ENCODE assay signal across 8 cellular contexts in the genomic region with DNA sequence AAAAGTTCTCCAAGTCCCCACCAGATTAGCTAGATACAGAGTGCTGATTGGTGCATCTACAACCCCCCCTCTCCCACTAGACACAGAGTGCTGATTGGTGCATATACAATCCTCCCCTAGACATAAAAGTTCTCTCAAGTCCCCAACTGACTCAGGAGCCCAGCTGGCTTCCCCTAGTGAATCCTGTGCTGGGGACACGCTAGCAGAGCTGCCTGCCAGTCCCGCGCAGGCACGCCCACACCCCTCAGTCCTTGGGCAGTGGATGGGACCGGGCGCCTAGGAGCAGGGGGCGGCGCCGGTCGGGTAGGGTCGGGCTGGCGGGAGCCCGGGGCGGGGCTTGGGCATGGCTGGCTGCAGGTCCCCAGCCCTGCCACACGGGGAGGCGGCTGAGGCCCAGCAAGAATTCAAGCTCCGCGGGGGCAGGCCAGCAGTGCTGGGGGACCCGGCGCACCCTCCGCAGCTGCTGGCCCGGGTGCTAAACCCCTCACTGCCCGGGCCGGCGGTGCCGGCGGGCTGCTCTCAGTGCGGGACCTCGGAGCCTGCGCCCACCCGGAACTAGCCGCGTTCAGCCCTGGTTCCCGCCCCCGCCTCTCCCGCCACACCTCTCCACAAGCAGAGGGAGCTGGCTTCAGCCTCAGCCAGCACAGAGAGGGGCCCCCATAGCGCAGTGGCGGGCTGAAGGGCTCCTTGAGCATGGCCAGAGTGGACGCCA.
A peak's percentile ranks its signal among the peaks of the same experiment; 100 is the strongest.
DNase-seq lines count a peak whose midpoint lies in the region; ATAC-seq and TF ChIP-seq lines count a peak whose summit lies in the region.

No MANE protein-coding gene starts in this region.

- intact Hi-C loops in activated CD4-positive, alpha-beta T cell treated with anti-CD3 and anti-CD28 coated beads, Interleukin-2, amount 10 ng/mL, durations not matched to agents 24 days and 14 days (cut with micrococcal nuclease), result loop anchor here (1.0 to 2.0 kb wide), 2 partner anchors 26 to 65 kb away; partner anchors contain the start of gene DDHD1

- peaks cover 12% of the 10 kb centered on the region for H3K4me1 Mint-ChIP-seq in activated CD4-positive, alpha-beta T cell treated with anti-CD3 and anti-CD28 coated beads, Interleukin-2, amount 10 ng/mL, durations not matched to agents 24 days and 14 days
- peaks cover 6% of the 10 kb centered on the region for H3K4me1 Mint-ChIP-seq in memory B cell

- H3K36me3 ChIP-seq in BJ (ENCODE audit: control insufficient read depth, insufficient read depth, low read length), result no peaks in the 10 kb centered on the region

- peaks cover 2% of the 10 kb centered on the region; the same call in 1 of the 2 replicates for H3K27me3 ChIP-seq in BJ (ENCODE audit: control insufficient read depth, insufficient read depth, low read length)

- POLR2A ChIA-PET in BJ (lab: Charles Lee), result no interaction called here

- peak overlapping the region; percentile 85 for H3K4me3 Mint-ChIP-seq in activated CD4-positive, alpha-beta T cell treated with anti-CD3 and anti-CD28 coated beads, Interleukin-2, amount 10 ng/mL, durations not matched to agents 24 days and 14 days
- H3K4me3 Mint-ChIP-seq in memory B cell, result peak overlapping the region; percentile 93

- CTCF ChIA-PET in BJ (lab: Yijun Ruan, JAX), result interaction anchor here (0.6 to 1.9 kb wide), 12 partner anchors 12 to 99 kb away, joined by 3 to 7 read pairs (median 4); partner anchors contain the start of gene DDHD1

- ATAC-seq in GM19025 (IDR thresholded peaks at IDR 0.05; ENCODE audit: low read depth, unreplicated experiment) (peak; percentile 98), HG03175 (IDR thresholded peaks at IDR 0.05; ENCODE audit: unreplicated experiment) (peak; percentile 99), memory B cell (ENCODE audit: low read depth) (peak; percentile 95)

- no peaks in the 10 kb centered on the region for H3K9me3 Mint-ChIP-seq in activated CD4-positive, alpha-beta T cell treated with anti-CD3 and anti-CD28 coated beads, Interleukin-2, amount 10 ng/mL, durations not matched to agents 24 days and 14 days
- H3K9me3 Mint-ChIP-seq in memory B cell, result no peaks in the 10 kb centered on the region

- peak overlapping the region; percentile 45 for H3K4me3 ChIP-seq in BJ (ENCODE audit: low read depth, low read length)

- peak; percentile 37; the same call in 1 of the 2 replicates for TF ChIP-seq CTCF in BJ (IDR thresholded peaks at IDR 0.05; ENCODE audit: insufficient read depth, low read depth, low read length)

- DNase-seq in BJ (ENCODE audit: low read depth) (peak; percentile 2), NCI-H446 treated with DMSO at 0.1 percent for 48 hours (lab: John Stamatoyannopoulos, UW) (peak; percentile 47), ecto neural progenitor cell (ENCODE audit: low spot score) (peak; percentile 94), memory B cell (ENCODE audit: low spot score in 2 of 2) (peak; percentile 64 to 74)
- DNase-seq in activated CD4-positive, alpha-beta T cell treated with anti-CD3 and anti-CD28 coated beads, Interleukin-2, amount 10 ng/mL, durations not matched to agents 24 days and 14 days, result peak; percentile 93
- DNase-seq in stimulated activated CD8-positive, alpha-beta memory T cell treated with anti-CD3 and anti-CD28 coated beads, Interleukin-15, amount 100 ng/mL, for 24 hours (ENCODE audit: low read depth), result peak; percentile 34

- no peaks in the 10 kb centered on the region for H3K27me3 Mint-ChIP-seq in activated CD4-positive, alpha-beta T cell treated with anti-CD3 and anti-CD28 coated beads, Interleukin-2, amount 10 ng/mL, durations not matched to agents 24 days and 14 days
- H3K27me3 Mint-ChIP-seq in memory B cell, result no peaks in the 10 kb centered on the region

- no peaks in the 10 kb centered on the region for H3K36me3 Mint-ChIP-seq in activated CD4-positive, alpha-beta T cell treated with anti-CD3 and anti-CD28 coated beads, Interleukin-2, amount 10 ng/mL, durations not matched to agents 24 days and 14 days (ENCODE audit: low read depth)
- H3K36me3 Mint-ChIP-seq in memory B cell, result no peaks in the 10 kb centered on the region

- H3K27ac Mint-ChIP-seq in activated CD4-positive, alpha-beta T cell treated with anti-CD3 and anti-CD28 coated beads, Interleukin-2, amount 10 ng/mL, durations not matched to agents 24 days and 14 days, result peak overlapping the region; percentile 48
- peak overlapping the region; percentile 60 for H3K27ac Mint-ChIP-seq in memory B cell

Comparison
In these comparisons a context has a peak if more than half of its experiments do, and no peak if none do; other contexts are left out.
1. Peak in every context shown above with its lines: DNase-seq, ATAC-seq and H3K4me3 ChIP-seq.
2. DNase-seq: peak in every context shown above with its lines; median percentile 94 in ecto neural progenitor cell; 93 in activated CD4-positive, alpha-beta T cell treated with anti-CD3 and anti-CD28 coated beads, Interleukin-2, amount 10 ng/mL, durations not matched to agents 24 days and 14 days; 69 in memory B cell; 47 in NCI-H446 treated with DMSO at 0.1 percent for 48 hours; 34 in stimulated activated CD8-positive, alpha-beta memory T cell treated with anti-CD3 and anti-CD28 coated beads, Interleukin-15, amount 100 ng/mL, for 24 hours; 2 in BJ.